Comparison of ENCODE assay signal across 8 cellular contexts in genomic region chr10:91908358-91909177, GRCh38. TPM values are rescaled to one million over a fixed set of nuclear protein-coding genes. Genes with fewer than 3 reads are reported as not detected.
DNase-seq lines count a peak whose midpoint lies in the region; ATAC-seq and TF ChIP-seq lines count a peak whose summit lies in the region.

No MANE protein-coding gene starts in this region.

- no peaks in the 10 kb centered on the region for H3K36me3 ChIP-seq in sigmoid colon

- H3K4me1 ChIP-seq in sigmoid colon, result peaks cover 0 to 9% (median 6%) of the 10 kb centered on the region in 4 donors

- peak; percentile 70 to 89 (median 87) for DNase-seq in NCI-H1417 (lab: John Stamatoyannopoulos, UW)
- DNase-seq in T-helper 2 cell treated with Interferon-gamma antibody and Interleukin-4, amounts not matched to agents 5 μg/mL and 100 μg/mL, for 36 hours (ENCODE audit: low spot score), result peak; percentile 73
- no peak for DNase-seq in astrocyte of the cerebellum (ENCODE audit: low read depth)
- DNase-seq in iPS DF 19.7 (ENCODE audit: low read depth, low spot score), result peak; percentile 90
- DNase-seq in sigmoid colon, result peak; percentile 82
- no peak for DNase-seq in amniotic stem cell (lab: John Stamatoyannopoulos, UW)

- no peaks in the 10 kb centered on the region for H3K9me3 ChIP-seq in sigmoid colon

- no peak for TF ChIP-seq POLR2A in sigmoid colon (IDR thresholded peaks at IDR 0.05)

- peaks cover 9% of the 10 kb centered on the region for H3K27me3 Mint-ChIP-seq in T-helper 2 cell treated with Interferon-gamma antibody and Interleukin-4, amounts not matched to agents 5 μg/mL and 100 μg/mL, for 36 hours (ENCODE audit: low read depth)

- no peaks in the 10 kb centered on the region for H3K9me3 Mint-ChIP-seq in T-helper 2 cell treated with Interferon-gamma antibody and Interleukin-4, amounts not matched to agents 5 μg/mL and 100 μg/mL, for 36 hours

- peak overlapping the region; percentile 65 to 74 (median 70) for H3K27ac ChIP-seq in sigmoid colon

- no peak for TF ChIP-seq EP300 in sigmoid colon (IDR thresholded peaks at IDR 0.05)

- H3K4me3 ChIP-seq in astrocyte of the cerebellum (ENCODE audit: low read depth, low read length), result peak overlapping the region; percentile 67
- peak overlapping the region; percentile 60 to 85 (median 72) for H3K4me3 ChIP-seq in sigmoid colon

- H3K4me3 Mint-ChIP-seq in T-helper 2 cell treated with Interferon-gamma antibody and Interleukin-4, amounts not matched to agents 5 μg/mL and 100 μg/mL, for 36 hours, result peak overlapping the region; percentile 89

- H3K27ac Mint-ChIP-seq in T-helper 2 cell treated with Interferon-gamma antibody and Interleukin-4, amounts not matched to agents 5 μg/mL and 100 μg/mL, for 36 hours, result peak overlapping the region; percentile 87

- in situ Hi-C loops in astrocyte of the cerebellum (cut with HindIII; ENCODE audit: low sequenced_read_pairs), result no loop called here

- 0% methylated on average over 94 of the region's 94 CpGs for WGBS in sigmoid colon, 2 donors

- peaks cover 3% of the 10 kb centered on the region for H3K36me3 Mint-ChIP-seq in T-helper 2 cell treated with Interferon-gamma antibody and Interleukin-4, amounts not matched to agents 5 μg/mL and 100 μg/mL, for 36 hours (ENCODE audit: low read depth)

- peak; percentile 27 for TF ChIP-seq CTCF in astrocyte of the cerebellum (IDR thresholded peaks at IDR 0.05; ENCODE audit: low read depth, low read length, missing control alignments)
- peak in 1 of 4 experiments; percentile 9 for TF ChIP-seq CTCF in sigmoid colon (IDR thresholded peaks at IDR 0.05)

- ATAC-seq in GM18502 (IDR thresholded peaks at IDR 0.05; ENCODE audit: poor library complexity, unreplicated experiment), result peak; percentile 89
- peak; percentile 93 for ATAC-seq in HG02798 (IDR thresholded peaks at IDR 0.05; ENCODE audit: poor library complexity, unreplicated experiment)

- intact Hi-C loops in sigmoid colon (cut with DNase I), result loop anchor here (5.0 to 10.0 kb wide), 3 partner anchors 54 to 504 kb away; partner anchors contain the start of gene PPP1R3C

- H3K4me1 Mint-ChIP-seq in T-helper 2 cell treated with Interferon-gamma antibody and Interleukin-4, amounts not matched to agents 5 μg/mL and 100 μg/mL, for 36 hours (ENCODE audit: low read depth), result peaks cover 21% of the 10 kb centered on the region

- no peaks in the 10 kb centered on the region for H3K27me3 ChIP-seq in sigmoid colon

RNA-seq across cellular contexts. Expression of gene FGFBP3, which starts 0.7 kb away (rescaled TPM):
- under 1 TPM in 3 of 4 donors, not detected in 1; 0.16 to 0.71 (median 0.27) TPM for total RNA-seq in sigmoid colon
- 1 to 10 TPM in 1 of 3 donors, under 1 TPM in 2; 0.60 to 1.2 (median 0.69) TPM for polyA plus RNA-seq in sigmoid colon

RNA-seq across cellular contexts. Expression of gene BTAF1, which starts 15.0 kb away (rescaled TPM):
- 10 to 100 TPM; 34.6 to 45.5 (median 35.3) TPM for total RNA-seq in sigmoid colon
- polyA plus RNA-seq in sigmoid colon, result 10 to 100 TPM in 1 of 3 donors, 1 to 10 TPM in 2; 1.8 to 10.7 (median 2.5) TPM

Comparison
In these comparisons a context has a peak if more than half of its experiments do, and no peak if none do; other contexts are left out.
1. DNase-seq: peak in NCI-H1417 (3 of 3), T-helper 2 cell treated with Interferon-gamma antibody and Interleukin-4, amounts not matched to agents 5 μg/mL and 100 μg/mL, for 36 hours (single experiment), iPS DF 19.7 (single experiment) and sigmoid colon (single experiment); none in astrocyte of the cerebellum (single experiment) and amniotic stem cell (single experiment).